ENCODE assay signal across 4 cellular contexts in the genomic region with DNA sequence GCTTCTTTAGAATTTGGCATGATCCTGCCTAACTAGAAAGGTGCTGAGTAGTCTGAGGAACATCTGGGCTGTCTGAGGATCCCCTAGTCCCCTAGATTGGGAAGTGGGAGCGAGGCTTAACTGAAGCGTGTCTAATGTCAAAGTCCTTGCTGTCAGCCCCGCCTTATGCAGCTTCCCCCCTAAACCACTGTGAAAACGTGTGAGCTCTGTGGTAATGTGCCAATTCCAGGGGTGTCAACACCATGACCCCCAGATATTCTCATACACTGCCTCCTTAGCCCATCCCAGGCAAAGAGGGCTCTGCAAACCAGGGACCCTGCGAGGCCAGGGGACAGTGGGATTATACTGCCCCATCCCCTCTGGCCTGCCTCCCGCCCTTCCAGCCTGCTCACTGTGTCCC. TPM values are rescaled to one million over a fixed set of nuclear protein-coding genes. Genes with fewer than 3 reads are reported as not detected.
"Had no signal": no experiment of that assay in that cellular context is flagged by ENCODE, and none has a peak within 500 bp of the region (broad histone marks: within the 10 kb centered on the region; RNA-seq: fewer than 3 reads in every experiment).

No MANE protein-coding gene starts in this region.

RNA-seq across cellular contexts. Expression of a gene that starts 21.1 kb away (rescaled TPM):
- total RNA-seq: hepatocyte, mesothelial cell of epicardium, myocyte had no signal
- polyA plus RNA-seq: mammary epithelial cell had no signal
